ENCODE assay signal across 9 cellular contexts in genomic region chr3:57910988-57911387, GRCh38.
DNase-seq lines count a peak whose midpoint lies in the region; ATAC-seq, FAIRE-seq and TF ChIP-seq lines count a peak whose summit lies in the region.
"Had no signal": no experiment of that assay in that cellular context is flagged by ENCODE, and none has a peak within 500 bp of the region (broad histone marks: within the 10 kb centered on the region; RNA-seq: fewer than 3 reads in every experiment).

No MANE protein-coding gene starts in this region.

- DNase-seq in ELR (ENCODE audit: low read depth): peak; percentile 57
- no peak for DNase-seq in astrocyte (ENCODE audit: low read depth)
- DNase-seq in naive thymus-derived CD4-positive, alpha-beta T cell: peak in 5 of 9 donors; percentile 5 to 25 (median 17)
- no peak for DNase-seq in activated gamma-delta T cell treated with Interleukin-2 at 50 U/mL for 16 hours
- DNase-seq in activated CD8-positive, alpha-beta memory T cell treated with anti-CD3 and anti-CD28 coated beads for 24 hours: no peak

- intact Hi-C loops in naive thymus-derived CD4-positive, alpha-beta T cell (cut with micrococcal nuclease): loop anchor here (1.0 kb wide), 2 partner anchors 514 to 741 kb away; no protein-coding TSS in a partner anchor

- H3K4me3 Mint-ChIP-seq in astrocyte (ENCODE audit: unreplicated experiment): no peak overlapping the region
- no peak overlapping the region for H3K4me3 Mint-ChIP-seq in naive thymus-derived CD4-positive, alpha-beta T cell

- H3K27me3 ChIP-seq in astrocyte (ENCODE audit: insufficient read depth, low read length): no peaks in the 10 kb centered on the region
- H3K27me3 ChIP-seq in naive thymus-derived CD4-positive, alpha-beta T cell (ENCODE audit: control insufficient read depth in 2 of 2, insufficient read depth in 2 of 2, low read length in 2 of 2): no peaks in the 10 kb centered on the region

- H4K20me1 ChIP-seq in astrocyte (ENCODE audit: insufficient read depth, low read length): no peaks in the 10 kb centered on the region

- TF ChIP-seq CTCF in LNCAP (IDR thresholded peaks at IDR 0.05): peak; percentile 47; the same call in 1 of the 2 replicates
- TF ChIP-seq CTCF in astrocyte (IDR thresholded peaks at IDR 0.05; ENCODE audit: insufficient read depth, low read depth, low read length): peak; percentile 30

- no peaks in the 10 kb centered on the region for H3K79me2 ChIP-seq in astrocyte (ENCODE audit: insufficient read depth, low read length)

- POLR2A ChIA-PET in naive thymus-derived CD4-positive, alpha-beta T cell (lab: Charles Lee): no interaction called here

- H2AFZ ChIP-seq in astrocyte (ENCODE audit: low read depth, low read length): no peak overlapping the region

- H3K36me3 Mint-ChIP-seq in astrocyte (ENCODE audit: low read depth, unreplicated experiment): peaks cover 10% of the 10 kb centered on the region
- peaks cover 8 to 40% (median 30%) of the 10 kb centered on the region in 5 donors for H3K36me3 Mint-ChIP-seq in naive thymus-derived CD4-positive, alpha-beta T cell

- no peak for ATAC-seq in naive thymus-derived CD4-positive, alpha-beta T cell
- ATAC-seq in HG03095 (IDR thresholded peaks at IDR 0.05; ENCODE audit: unreplicated experiment) (no peak), GM21529 (IDR thresholded peaks at IDR 0.05; ENCODE audit: unreplicated experiment) (no peak)
- ATAC-seq: mucosa of descending colon had no signal

- peaks cover 11% of the 10 kb centered on the region for H3K4me1 Mint-ChIP-seq in astrocyte (ENCODE audit: low read depth, unreplicated experiment)
- H3K4me1 Mint-ChIP-seq in naive thymus-derived CD4-positive, alpha-beta T cell: peaks cover 0 to 2% (median 0%) of the 10 kb centered on the region in 7 donors

- H3K27ac Mint-ChIP-seq in astrocyte (ENCODE audit: unreplicated experiment): no peak overlapping the region
- H3K27ac Mint-ChIP-seq in naive thymus-derived CD4-positive, alpha-beta T cell: no peak overlapping the region

- CTCF ChIA-PET in naive thymus-derived CD4-positive, alpha-beta T cell (lab: Charles Lee): no interaction called here

- no peak overlapping the region for H3K27ac ChIP-seq in astrocyte (ENCODE audit: low read depth, low read length)
- H3K27ac ChIP-seq in naive thymus-derived CD4-positive, alpha-beta T cell (ENCODE audit: low read depth, low read length): no peak overlapping the region

- peak; percentile 52 for FAIRE-seq in astrocyte (lab: Jason Lieb, UNC)

- no peak overlapping the region for H3K4me2 ChIP-seq in astrocyte (ENCODE audit: low read length)

- H3K36me3 ChIP-seq in astrocyte (ENCODE audit: insufficient read depth, low read length): peaks cover 14% of the 10 kb centered on the region
- peaks cover 4 to 34% (median 5%) of the 10 kb centered on the region in 3 experiments for H3K36me3 ChIP-seq in naive thymus-derived CD4-positive, alpha-beta T cell (ENCODE audit: control insufficient read depth in 2 of 3, insufficient read depth in 3 of 3, low read length in 3 of 3)

- no peaks in the 10 kb centered on the region for H3K9me3 ChIP-seq in astrocyte (ENCODE audit: insufficient read depth, low read depth, low read length)
- H3K9me3 ChIP-seq in naive thymus-derived CD4-positive, alpha-beta T cell (ENCODE audit: control insufficient read depth in 2 of 3, low read length in 3 of 3): no peaks in the 10 kb centered on the region
- H3K9me3 ChIP-seq: mucosa of descending colon had no signal

- no peaks in the 10 kb centered on the region for H3K9me3 Mint-ChIP-seq in astrocyte (ENCODE audit: unreplicated experiment)
- H3K9me3 Mint-ChIP-seq in naive thymus-derived CD4-positive, alpha-beta T cell: peaks cover 0 to 5% (median 0%) of the 10 kb centered on the region in 11 donors

- peaks cover 6% of the 10 kb centered on the region for H3K4me1 ChIP-seq in astrocyte (ENCODE audit: insufficient read depth, low read length)
- no peaks in the 10 kb centered on the region for H3K4me1 ChIP-seq in naive thymus-derived CD4-positive, alpha-beta T cell (ENCODE audit: control insufficient read depth in 2 of 2, insufficient read depth in 2 of 2, low read length in 2 of 2)

- H3K27me3 Mint-ChIP-seq in astrocyte (ENCODE audit: low read depth, unreplicated experiment): no peaks in the 10 kb centered on the region
- no peaks in the 10 kb centered on the region for H3K27me3 Mint-ChIP-seq in naive thymus-derived CD4-positive, alpha-beta T cell

- no peak overlapping the region for H3K4me3 ChIP-seq in astrocyte (ENCODE audit: insufficient read depth, low read depth, low read length)
- H3K4me3 ChIP-seq in naive thymus-derived CD4-positive, alpha-beta T cell (ENCODE audit: low read length): no peak overlapping the region
- H3K4me3 ChIP-seq: mucosa of descending colon had no signal

- no peak overlapping the region for H3K9ac ChIP-seq in astrocyte (ENCODE audit: low read length)

Comparison
In these comparisons a context has a peak if more than half of its experiments do, and no peak if none do; other contexts are left out.
1. DNase-seq: peak in ELR (single experiment) and naive thymus-derived CD4-positive, alpha-beta T cell (5 of 9); none in astrocyte (single experiment), activated gamma-delta T cell treated with Interleukin-2 at 50 U/mL for 16 hours (single experiment) and activated CD8-positive, alpha-beta memory T cell treated with anti-CD3 and anti-CD28 coated beads for 24 hours (single experiment).